ENCODE assay signal across 7 cellular contexts in genomic region chr13:19661561-19661960, GRCh38.
"Had no signal": no experiment of that assay in that cellular context is flagged by ENCODE, and none has a peak within 500 bp of the region (broad histone marks: within the 10 kb centered on the region; RNA-seq: fewer than 3 reads in every experiment).

No MANE protein-coding gene starts in this region.

- H3K4me3 ChIP-seq: GM23338 had no signal

- FAIRE-seq: H1, H54, HTR-8/SVneo had no signal

- H3K27ac Mint-ChIP-seq: GM23338, H9 had no signal

- H3K27me3 Mint-ChIP-seq: IgD-negative memory B cell had no signal

- H3K4me2 ChIP-seq: GM23338 had no signal

- ATAC-seq: GM23338 had no signal

- H3K4me3 Mint-ChIP-seq: GM23338, H9, IgD-negative memory B cell had no signal

- DNase-seq: H9, HCEC 1CT had no signal

- H3K9me3 Mint-ChIP-seq: GM23338 had no signal

- H2AFZ ChIP-seq: GM23338 had no signal
